Comparison of ENCODE assay signal across 9 cellular contexts in the genomic region with DNA sequence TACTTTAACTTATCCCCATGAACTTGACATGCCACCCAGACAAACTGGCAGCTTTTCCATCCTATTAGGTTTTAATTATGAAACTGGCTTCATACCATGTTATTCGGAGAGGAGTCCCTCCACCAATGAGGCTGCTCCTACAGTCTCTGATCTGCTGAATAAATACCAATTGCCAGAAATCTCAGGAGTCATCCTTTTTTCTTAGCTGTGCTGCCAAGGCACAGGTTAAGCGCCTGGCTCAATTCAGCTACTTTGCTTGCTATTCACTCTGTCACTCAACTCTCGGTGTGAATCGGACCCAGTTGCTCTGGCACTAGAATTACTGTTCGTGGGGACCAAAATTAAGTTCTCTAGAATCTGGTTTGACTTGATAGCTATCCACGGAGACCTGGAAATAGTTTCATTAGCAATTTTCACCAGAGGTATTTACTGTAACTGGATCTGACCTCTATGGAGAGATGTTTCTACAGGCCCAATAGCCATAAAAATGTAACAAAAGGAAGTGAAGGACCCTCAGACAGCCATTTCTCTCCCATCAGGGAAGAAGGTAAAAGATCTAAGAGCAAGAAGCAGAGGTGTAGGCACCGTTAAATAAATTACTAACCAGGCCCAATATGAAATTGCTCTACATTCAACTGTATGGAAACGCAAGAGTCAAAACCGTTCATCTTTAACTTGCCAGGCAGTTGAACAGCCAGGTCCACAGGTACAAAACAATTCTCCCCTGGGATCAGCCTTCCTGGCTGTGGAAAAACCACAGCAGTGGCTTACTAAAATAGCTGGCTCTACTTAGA. TPM values are rescaled to one million over a fixed set of nuclear protein-coding genes. Genes with fewer than 3 reads are reported as not detected.
A peak's percentile ranks its signal among the peaks of the same experiment; 100 is the strongest.
DNase-seq lines count a peak whose midpoint lies in the region; ATAC-seq lines count a peak whose summit lies in the region.
"Had no signal": no experiment of that assay in that cellular context is flagged by ENCODE, and none has a peak within 500 bp of the region (broad histone marks: within the 10 kb centered on the region; RNA-seq: fewer than 3 reads in every experiment).

No MANE protein-coding gene starts in this region.

- H3K9ac ChIP-seq in iPS-20b (ENCODE audit: low read depth, low read length), result peak overlapping the region; percentile 100

- H3K27ac ChIP-seq in iPS-20b (ENCODE audit: low read length), result peak overlapping the region; percentile 60

- H3K27me3 ChIP-seq in iPS-20b (ENCODE audit: insufficient read depth, low read length), result no peaks in the 10 kb centered on the region

- no peaks in the 10 kb centered on the region for H3K9me3 ChIP-seq in iPS-20b (ENCODE audit: insufficient read depth, low read depth, low read length)

- H3K4me3 ChIP-seq in iPS-20b (ENCODE audit: low read length), result peak overlapping the region; percentile 16

- H3K4me1 ChIP-seq in iPS-20b (ENCODE audit: insufficient read depth, low read length), result peaks cover 26% of the 10 kb centered on the region; the same call in 1 of the 2 replicates

- peak overlapping the region; percentile 93 for H3K4me3 Mint-ChIP-seq in activated CD4-positive, alpha-beta T cell treated with anti-CD3 and anti-CD28 coated beads for 36 hours
- peak overlapping the region; percentile 71 for H3K4me3 Mint-ChIP-seq in activated CD4-positive, alpha-beta memory T cell treated with anti-CD3 and anti-CD28 coated beads for 36 hours

- no peaks in the 10 kb centered on the region for H3K9me3 Mint-ChIP-seq in activated CD4-positive, alpha-beta T cell treated with anti-CD3 and anti-CD28 coated beads for 36 hours (ENCODE audit: low read depth)
- no peaks in the 10 kb centered on the region for H3K9me3 Mint-ChIP-seq in activated CD4-positive, alpha-beta memory T cell treated with anti-CD3 and anti-CD28 coated beads for 36 hours

- peaks cover 54% of the 10 kb centered on the region for H3K4me1 Mint-ChIP-seq in activated CD4-positive, alpha-beta T cell treated with anti-CD3 and anti-CD28 coated beads for 36 hours
- H3K4me1 Mint-ChIP-seq in activated CD4-positive, alpha-beta memory T cell treated with anti-CD3 and anti-CD28 coated beads for 36 hours (ENCODE audit: low read depth), result peaks cover 53% of the 10 kb centered on the region

- H3K27me3 Mint-ChIP-seq in activated CD4-positive, alpha-beta T cell treated with anti-CD3 and anti-CD28 coated beads for 36 hours, result no peaks in the 10 kb centered on the region
- H3K27me3 Mint-ChIP-seq in activated CD4-positive, alpha-beta memory T cell treated with anti-CD3 and anti-CD28 coated beads for 36 hours, result no peaks in the 10 kb centered on the region

- peaks cover 60% of the 10 kb centered on the region for H3K36me3 Mint-ChIP-seq in activated CD4-positive, alpha-beta T cell treated with anti-CD3 and anti-CD28 coated beads for 36 hours (ENCODE audit: low read depth)
- H3K36me3 Mint-ChIP-seq in activated CD4-positive, alpha-beta memory T cell treated with anti-CD3 and anti-CD28 coated beads for 36 hours, result peaks cover 58% of the 10 kb centered on the region

- POLR2A ChIA-PET in activated CD4-positive, alpha-beta T cell treated with anti-CD3 and anti-CD28 coated beads for 36 hours (lab: Charles Lee), result interaction anchor here (0.5 to 1.4 kb wide), 2 partner anchors 27 to 53 kb away, joined by 3 to 4 read pairs; no protein-coding TSS in a partner anchor
- POLR2A ChIA-PET in activated CD4-positive, alpha-beta memory T cell treated with anti-CD3 and anti-CD28 coated beads for 36 hours (lab: Charles Lee), result interaction anchor here (1.7 to 9.4 kb wide), 2 partner anchors 13 to 79 kb away, joined by 7 to 205 read pairs; no protein-coding TSS in a partner anchor

- peak; percentile 46 for DNase-seq in activated CD4-positive, alpha-beta T cell treated with anti-CD3 and anti-CD28 coated beads for 36 hours
- DNase-seq in activated CD4-positive, alpha-beta T cell treated with anti-CD3 and anti-CD28 coated beads, Interleukin-2, amount 50 U/mL, for 4 hours, result no peak
- DNase-seq in activated CD4-positive, alpha-beta memory T cell treated with anti-CD3 and anti-CD28 coated beads for 36 hours, result peak; percentile 56
- peak; percentile 69 for DNase-seq in superior temporal gyrus (ENCODE audit: extremely low spot score)
- DNase-seq in foreskin melanocyte, result no peak
- no peak for DNase-seq in NCI-H1694 (lab: John Stamatoyannopoulos, UW)
- DNase-seq: NCI-H524 treated with DMSO at 0.1 percent for 48 hours had no signal

- intact Hi-C loops in activated CD4-positive, alpha-beta T cell treated with anti-CD3 and anti-CD28 coated beads for 36 hours (cut with DNase I, micrococcal nuclease), result loop anchor here (1.0 kb wide), 2 partner anchors 13 to 29 kb away; no protein-coding TSS in a partner anchor
- intact Hi-C loops in activated CD4-positive, alpha-beta memory T cell treated with anti-CD3 and anti-CD28 coated beads for 36 hours (cut with micrococcal nuclease), result loop anchor here (1.0 kb wide), 1 partner anchor 13 kb away; no protein-coding TSS in a partner anchor

- ATAC-seq in activated CD4-positive, alpha-beta T cell treated with anti-CD3 and anti-CD28 coated beads for 36 hours, result no peak
- no peak for ATAC-seq in HG02970 (IDR thresholded peaks at IDR 0.05; ENCODE audit: low FRiP score, unreplicated experiment)

- H3K36me3 ChIP-seq in iPS-20b (ENCODE audit: insufficient read depth, low read depth, low read length), result peaks cover 43% of the 10 kb centered on the region

- peak overlapping the region; percentile 100 for H3K27ac Mint-ChIP-seq in activated CD4-positive, alpha-beta T cell treated with anti-CD3 and anti-CD28 coated beads for 36 hours
- H3K27ac Mint-ChIP-seq in activated CD4-positive, alpha-beta memory T cell treated with anti-CD3 and anti-CD28 coated beads for 36 hours, result peak overlapping the region; percentile 97

- CTCF ChIA-PET in activated CD4-positive, alpha-beta T cell treated with anti-CD3 and anti-CD28 coated beads for 36 hours (lab: Charles Lee), result interaction anchor here (0.6 to 1.5 kb wide), 3 partner anchors 17 to 249 kb away, joined by 3 to 7 read pairs (median 3); no protein-coding TSS in a partner anchor
- CTCF ChIA-PET in activated CD4-positive, alpha-beta memory T cell treated with anti-CD3 and anti-CD28 coated beads for 36 hours (lab: Charles Lee), result interaction anchor here (1.2 to 1.7 kb wide), 2 partner anchors 12 to 78 kb away, joined by 3 to 4 read pairs; no protein-coding TSS in a partner anchor

RNA-seq across cellular contexts. Expression of gene ZC3H4, which starts 5.4 kb away (rescaled TPM):
- total RNA-seq in activated CD4-positive, alpha-beta T cell treated with anti-CD3 and anti-CD28 coated beads for 36 hours, result 100 to 1,000 TPM in 1 of 2 experiments, 10 to 100 TPM in 1; 88.6 to 128 TPM
- 10 to 100 TPM; 77.1 to 78.6 TPM for total RNA-seq in activated CD4-positive, alpha-beta memory T cell treated with anti-CD3 and anti-CD28 coated beads for 36 hours

RNA-seq across cellular contexts. Expression of gene SAE1, which starts 22.5 kb away (rescaled TPM):
- 100 to 1,000 TPM; 143 to 156 TPM for total RNA-seq in activated CD4-positive, alpha-beta T cell treated with anti-CD3 and anti-CD28 coated beads for 36 hours
- total RNA-seq in activated CD4-positive, alpha-beta memory T cell treated with anti-CD3 and anti-CD28 coated beads for 36 hours, result 100 to 1,000 TPM; 154 to 157 TPM

RNA-seq across cellular contexts. Expression of gene TMEM160, which starts 59.7 kb away (rescaled TPM):
- total RNA-seq in activated CD4-positive, alpha-beta T cell treated with anti-CD3 and anti-CD28 coated beads for 36 hours, result 10 to 100 TPM; 16.3 to 52.7 TPM
- total RNA-seq in activated CD4-positive, alpha-beta memory T cell treated with anti-CD3 and anti-CD28 coated beads for 36 hours, result 10 to 100 TPM; 62.8 to 69.8 TPM

Comparison
In these comparisons a context has a peak if more than half of its experiments do, and no peak if none do; other contexts are left out.
1. DNase-seq: peak in activated CD4-positive, alpha-beta T cell treated with anti-CD3 and anti-CD28 coated beads for 36 hours (single experiment), activated CD4-positive, alpha-beta memory T cell treated with anti-CD3 and anti-CD28 coated beads for 36 hours (single experiment) and superior temporal gyrus (single experiment); none in activated CD4-positive, alpha-beta T cell treated with anti-CD3 and anti-CD28 coated beads, Interleukin-2, amount 50 U/mL, for 4 hours (0 of 2), foreskin melanocyte (single experiment) and NCI-H1694 (single experiment).